ENCODE assay signal across 20 cellular contexts in the genomic region with DNA sequence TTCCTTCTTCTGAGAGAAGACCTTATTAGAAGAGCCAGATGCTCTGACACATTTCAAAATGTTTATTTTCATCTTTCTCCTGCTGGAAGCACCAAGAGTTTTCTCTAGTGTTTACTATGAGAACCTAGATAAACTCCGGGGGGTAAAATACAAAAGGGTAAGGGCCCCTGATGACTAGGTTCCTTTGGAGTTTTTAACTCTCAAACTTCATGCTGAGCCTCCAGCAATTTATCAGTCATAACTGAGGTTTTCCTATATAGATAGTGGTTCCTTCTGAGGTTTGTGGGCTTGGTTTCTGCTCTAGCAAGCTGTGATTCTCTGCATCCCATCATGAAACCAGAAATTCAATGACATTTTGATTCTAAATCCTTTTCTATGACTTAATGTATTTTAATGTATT.
"Had no signal": no experiment of that assay in that cellular context is flagged by ENCODE, and none has a peak within 500 bp of the region (broad histone marks: within the 10 kb centered on the region; RNA-seq: fewer than 3 reads in every experiment).

No MANE protein-coding gene starts in this region.

- H3K27me3 Mint-ChIP-seq: activated CD4-positive, alpha-beta T cell treated with anti-CD3 and anti-CD28 coated beads, Interleukin-2, amount 10 ng/mL, durations not matched to agents 7 days and 5 days; activated naive CD4-positive, alpha-beta T cell treated with anti-CD3 and anti-CD28 coated beads, Interleukin-2, amount 10 ng/mL, durations not matched to agents 7 days and 5 days; activated naive CD8-positive, alpha-beta T cell treated with anti-CD3 and anti-CD28 coated beads, Interleukin-2, amount 50 U/mL, for 24 hours; naive B cell; stimulated activated naive CD8-positive, alpha-beta T cell treated with anti-CD3 and anti-CD28 coated beads, Interleukin-15, amount 100 ng/mL, for 72 hours had no signal

- H3K9me3 Mint-ChIP-seq: activated CD4-positive, alpha-beta T cell treated with anti-CD3 and anti-CD28 coated beads, Interleukin-2, amount 10 ng/mL, durations not matched to agents 7 days and 5 days; activated naive CD4-positive, alpha-beta T cell treated with anti-CD3 and anti-CD28 coated beads, Interleukin-2, amount 10 ng/mL, durations not matched to agents 7 days and 5 days; activated T-cell treated with anti-CD3 and anti-CD28 coated beads, Interleukin-2, amount 50 U/mL, for 4 hours had no signal

- H3K4me3 ChIP-seq: dorsolateral prefrontal cortex, gastrocnemius medialis, heart left ventricle, left ventricle myocardium inferior, psoas muscle, suprapubic skin, transverse colon had no signal

- H3K27ac ChIP-seq: dorsolateral prefrontal cortex, gastrocnemius medialis, heart left ventricle, left ventricle myocardium inferior, psoas muscle, suprapubic skin, transverse colon had no signal

- H3K4me3 Mint-ChIP-seq: activated CD4-positive, alpha-beta T cell treated with anti-CD3 and anti-CD28 coated beads, Interleukin-2, amount 10 ng/mL, durations not matched to agents 7 days and 5 days; activated naive CD4-positive, alpha-beta T cell treated with anti-CD3 and anti-CD28 coated beads, Interleukin-2, amount 10 ng/mL, durations not matched to agents 7 days and 5 days; activated naive CD8-positive, alpha-beta T cell treated with anti-CD3 and anti-CD28 coated beads, Interleukin-2, amount 50 U/mL, for 24 hours; activated T-cell treated with anti-CD3 and anti-CD28 coated beads, Interleukin-2, amount 50 U/mL, for 4 hours; naive B cell; neural crest cell; stimulated activated naive CD8-positive, alpha-beta T cell treated with anti-CD3 and anti-CD28 coated beads, Interleukin-15, amount 100 ng/mL, for 72 hours; T-helper 1 cell treated with Interleukin-12 subunit alpha and Interleukin-12 subunit beta and Interleukin-4 antibody, amounts not matched to agents 30 μg/mL and 1 μg/mL, for 36 hours had no signal

- H3K36me3 Mint-ChIP-seq: activated naive CD4-positive, alpha-beta T cell treated with anti-CD3 and anti-CD28 coated beads, Interleukin-2, amount 10 ng/mL, durations not matched to agents 7 days and 5 days; naive B cell had no signal

- H3K9me3 ChIP-seq: gastrocnemius medialis, psoas muscle, suprapubic skin, transverse colon had no signal

- H3K4me1 ChIP-seq: gastrocnemius medialis, heart left ventricle, left ventricle myocardium inferior, psoas muscle, suprapubic skin, transverse colon had no signal

- H3K27ac Mint-ChIP-seq: activated CD4-positive, alpha-beta T cell treated with anti-CD3 and anti-CD28 coated beads, Interleukin-2, amount 10 ng/mL, durations not matched to agents 7 days and 5 days; activated naive CD4-positive, alpha-beta T cell treated with anti-CD3 and anti-CD28 coated beads, Interleukin-2, amount 10 ng/mL, durations not matched to agents 7 days and 5 days; activated naive CD8-positive, alpha-beta T cell treated with anti-CD3 and anti-CD28 coated beads, Interleukin-2, amount 50 U/mL, for 24 hours; naive B cell; stimulated activated naive CD8-positive, alpha-beta T cell treated with anti-CD3 and anti-CD28 coated beads, Interleukin-15, amount 100 ng/mL, for 72 hours; T-helper 1 cell treated with Interleukin-12 subunit alpha and Interleukin-12 subunit beta and Interleukin-4 antibody, amounts not matched to agents 30 μg/mL and 1 μg/mL, for 36 hours had no signal

- DNase-seq: activated CD4-positive, alpha-beta T cell treated with anti-CD3 and anti-CD28 coated beads, Interleukin-2, amount 10 ng/mL, durations not matched to agents 7 days and 5 days; activated CD8-positive, alpha-beta memory T cell treated with anti-CD3 and anti-CD28 coated beads, Interleukin-2, amount 50 U/mL, for 4 hours; activated naive CD4-positive, alpha-beta T cell treated with anti-CD3 and anti-CD28 coated beads, Interleukin-2, amount 10 ng/mL, durations not matched to agents 7 days and 5 days; activated naive CD8-positive, alpha-beta T cell treated with anti-CD3 and anti-CD28 coated beads, Interleukin-2, amount 50 U/mL, for 24 hours; activated T-cell treated with anti-CD3 and anti-CD28 coated beads, Interleukin-2, amount 50 U/mL, for 4 hours; dorsolateral prefrontal cortex; gastrocnemius medialis; heart left ventricle; left ventricle myocardium inferior; naive B cell; psoas muscle; right cardiac atrium; stimulated activated CD4-positive, alpha-beta T cell treated with anti-CD3 and anti-CD28 coated beads, Interleukin-15, amount 100 ng/mL, for 24 hours; stimulated activated CD4-positive, alpha-beta T cell treated with anti-CD3 and anti-CD28 coated beads, Interleukin-2, amount 100 ng/mL, for 48 hours; stimulated activated naive CD8-positive, alpha-beta T cell treated with anti-CD3 and anti-CD28 coated beads, Interleukin-15, amount 100 ng/mL, for 72 hours; transverse colon had no signal

- ATAC-seq: activated CD4-positive, CD25-positive, alpha-beta regulatory T cell treated with anti-CD3 and anti-CD28 coated beads, Interleukin-2, amount 50 U/mL, for 24 hours; activated naive CD8-positive, alpha-beta T cell treated with anti-CD3 and anti-CD28 coated beads, Interleukin-2, amount 50 U/mL, for 24 hours; activated T-cell treated with anti-CD3 and anti-CD28 coated beads, Interleukin-2, amount 50 U/mL, for 4 hours; gastrocnemius medialis; heart left ventricle; psoas muscle; right cardiac atrium; stimulated activated naive CD8-positive, alpha-beta T cell treated with anti-CD3 and anti-CD28 coated beads, Interleukin-15, amount 100 ng/mL, for 72 hours had no signal

- H3K36me3 ChIP-seq: gastrocnemius medialis, heart left ventricle, left ventricle myocardium inferior, suprapubic skin, transverse colon had no signal

- H3K27me3 ChIP-seq: dorsolateral prefrontal cortex, gastrocnemius medialis, heart left ventricle, suprapubic skin, transverse colon had no signal

- H3K4me1 Mint-ChIP-seq: activated CD4-positive, alpha-beta T cell treated with anti-CD3 and anti-CD28 coated beads, Interleukin-2, amount 10 ng/mL, durations not matched to agents 7 days and 5 days; activated naive CD4-positive, alpha-beta T cell treated with anti-CD3 and anti-CD28 coated beads, Interleukin-2, amount 10 ng/mL, durations not matched to agents 7 days and 5 days; activated naive CD8-positive, alpha-beta T cell treated with anti-CD3 and anti-CD28 coated beads, Interleukin-2, amount 50 U/mL, for 24 hours; naive B cell; neural crest cell; stimulated activated naive CD8-positive, alpha-beta T cell treated with anti-CD3 and anti-CD28 coated beads, Interleukin-15, amount 100 ng/mL, for 72 hours had no signal
